13 cellular contexts compared by ENCODE assay signal in the genomic region with DNA sequence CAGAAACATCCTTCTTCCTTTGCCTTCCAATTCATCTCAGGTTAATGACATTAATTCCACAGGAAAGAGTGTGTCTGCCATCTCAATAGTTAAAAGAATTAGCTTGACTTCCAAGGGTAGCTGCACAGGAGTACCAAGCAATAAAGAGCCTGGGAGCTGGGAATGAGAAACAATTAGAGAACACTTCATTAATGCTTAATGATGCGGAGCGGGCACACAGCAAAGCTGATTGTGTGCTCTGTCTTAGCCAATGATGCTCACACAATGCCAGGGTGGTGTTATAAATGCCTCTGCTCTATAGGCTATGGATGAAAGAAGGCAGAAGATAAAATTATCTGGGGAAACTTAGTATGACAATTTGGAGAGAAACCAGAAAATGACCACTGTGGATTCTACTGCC.
A peak's percentile ranks its signal among the peaks of the same experiment; 100 is the strongest.
DNase-seq lines count a peak whose midpoint lies in the region; TF ChIP-seq lines count a peak whose summit lies in the region.
"Had no signal": no experiment of that assay in that cellular context is flagged by ENCODE, and none has a peak within 500 bp of the region (broad histone marks: within the 10 kb centered on the region; RNA-seq: fewer than 3 reads in every experiment).

No MANE protein-coding gene starts in this region.

- peaks cover 0 to 30% (median 13%) of the 10 kb centered on the region in 10 experiments; a peak in 11 of 20 replicates for H3K4me1 ChIP-seq in BLaER1 treated with 17β-estradiol and CSF1 and Interleukin-3, amounts not matched to agents 10 nM and 100 nM
- peaks cover 32% of the 10 kb centered on the region for H3K4me1 ChIP-seq in OCI-LY7 (ENCODE audit: insufficient read depth, low read length, poor library complexity, severe bottlenecking)

- intact Hi-C loops in OCI-LY7 (cut with micrococcal nuclease; ENCODE audit: unreplicated experiment), result no loop called here

- H3K4me3 ChIP-seq in BLaER1 treated with 17β-estradiol and CSF1 and Interleukin-3, amounts not matched to agents 10 nM and 100 nM, result no peak overlapping the region
- H3K4me3 ChIP-seq in OCI-LY7 (ENCODE audit: low read depth, low read length, poor library complexity, severe bottlenecking), result peak overlapping the region; percentile 13
- H3K4me3 ChIP-seq: GM23338 had no signal

- H4K20me1 ChIP-seq in BLaER1 treated with 17β-estradiol and CSF1 and Interleukin-3, amounts not matched to agents 10 nM and 100 nM, result no peaks in the 10 kb centered on the region
- H4K20me1 ChIP-seq in OCI-LY7 (ENCODE audit: insufficient read depth, low read length), result no peaks in the 10 kb centered on the region

- H3K36me3 ChIP-seq in BLaER1 treated with 17β-estradiol and CSF1 and Interleukin-3, amounts not matched to agents 10 nM and 100 nM, result no peaks in the 10 kb centered on the region
- peaks cover 4% of the 10 kb centered on the region; the same call in 1 of the 2 replicates for H3K36me3 ChIP-seq in OCI-LY7 (ENCODE audit: insufficient read depth, low read length)

- H3K27ac ChIP-seq in BLaER1 treated with 17β-estradiol and CSF1 and Interleukin-3, amounts not matched to agents 10 nM and 100 nM, result no peak overlapping the region
- H3K27ac ChIP-seq in OCI-LY7 (ENCODE audit: low read depth, low read length, poor library complexity, severe bottlenecking), result peak overlapping the region; percentile 48

- no peak for TF ChIP-seq CTCF in OCI-LY7 (conservative IDR thresholded peaks at IDR 0.05; ENCODE audit: low read length)

- CTCF ChIA-PET in OCI-LY7 (lab: Charles Lee; ENCODE audit: unreplicated experiment), result no interaction called here

- POLR2A ChIA-PET in OCI-LY7 (lab: Charles Lee), result interaction anchor here (0.7 to 1.4 kb wide), 3 partner anchors 10 to 155 kb away, joined by 3 read pairs; no protein-coding TSS in a partner anchor

- no TSS peak for BruUV-seq in OCI-LY7 (replicated peaks; lab: Mats Ljungman, UMichigan)

- no peak overlapping the region for H3K9ac ChIP-seq in BLaER1 treated with 17β-estradiol and CSF1 and Interleukin-3, amounts not matched to agents 10 nM and 100 nM

- DNase-seq in NCI-H524 (lab: John Stamatoyannopoulos, UW), result peak; percentile 29 to 63
- DNase-seq in NCI-H524 treated with DMSO at 0.1 percent for 48 hours (lab: John Stamatoyannopoulos, UW), result no peak
- peak; percentile 13 for DNase-seq in OCI-LY7 (ENCODE audit: low spot score)
- DNase-seq in retina, result peak; percentile 58
- DNase-seq in stimulated activated CD4-positive, alpha-beta T cell treated with anti-CD3 and anti-CD28 coated beads, Interleukin-12 subunit alpha, Interleukin-12 subunit beta, amount 100 ng/mL, for 4 hours, result no peak
- DNase-seq in T1000 (lab: John Stamatoyannopoulos, UW), result no peak
- DNase-seq: CD8-positive, alpha-beta T cell; COR-L47; DND-41; GDM1; H7 had no signal

- peak overlapping the region in 6 of 11 experiments; percentile 28 to 60 (median 36); a peak in 9 of 22 replicates for H3K4me2 ChIP-seq in BLaER1 treated with 17β-estradiol and CSF1 and Interleukin-3, amounts not matched to agents 10 nM and 100 nM
- H3K4me2 ChIP-seq in OCI-LY7 (ENCODE audit: low read length), result peak overlapping the region; percentile 64
- H3K4me2 ChIP-seq: GM23338 had no signal

- no peaks in the 10 kb centered on the region for H3K79me2 ChIP-seq in OCI-LY7 (ENCODE audit: insufficient read depth, low read depth, low read length)

- H3K27me3 ChIP-seq in BLaER1 treated with 17β-estradiol and CSF1 and Interleukin-3, amounts not matched to agents 10 nM and 100 nM, result no peaks in the 10 kb centered on the region

- no peaks in the 10 kb centered on the region for H3K9me2 ChIP-seq in OCI-LY7 (ENCODE audit: insufficient read depth, low read length)

- H2AFZ ChIP-seq in OCI-LY7 (ENCODE audit: low read length), result peak overlapping the region; percentile 58
- H2AFZ ChIP-seq: GM23338 had no signal

- H3K9me3 ChIP-seq in BLaER1 treated with 17β-estradiol and CSF1 and Interleukin-3, amounts not matched to agents 10 nM and 100 nM (replicated peaks in 1 of 11), result peaks cover 0 to 5% (median 0%) of the 10 kb centered on the region in 11 experiments; a peak in 3 of 22 replicates
- 0 out of 2 replicates have a peak, but pooled peaks cover 7% of the 10 kb centered on the region for H3K9me3 ChIP-seq in OCI-LY7 (ENCODE audit: low read length)

Comparison
In these comparisons a context has a peak if more than half of its experiments do, and no peak if none do; other contexts are left out.
1. DNase-seq: peak in NCI-H524 (2 of 2), OCI-LY7 (single experiment) and retina (single experiment); none in NCI-H524 treated with DMSO at 0.1 percent for 48 hours (single experiment), stimulated activated CD4-positive, alpha-beta T cell treated with anti-CD3 and anti-CD28 coated beads, Interleukin-12 subunit alpha, Interleukin-12 subunit beta, amount 100 ng/mL, for 4 hours (single experiment) and T1000 (single experiment).